Comparison of ENCODE assay signal across 9 cellular contexts in genomic region chr19:50478901-50479715, GRCh38. TPM values are rescaled to one million over a fixed set of nuclear protein-coding genes. Genes with fewer than 3 reads are reported as not detected.
DNase-seq lines count a peak whose midpoint lies in the region; ATAC-seq and TF ChIP-seq lines count a peak whose summit lies in the region.
"Had no signal": no experiment of that assay in that cellular context is flagged by ENCODE, and none has a peak within 500 bp of the region (broad histone marks: within the 10 kb centered on the region; RNA-seq: fewer than 3 reads in every experiment).

No MANE protein-coding gene starts in this region.

- H3K27me3 ChIP-seq in heart left ventricle (no peaks in the 10 kb centered on the region), thyroid gland (no peaks in the 10 kb centered on the region)

- TF ChIP-seq POLR2A in heart left ventricle (IDR thresholded peaks at IDR 0.05) (no peak), thyroid gland (IDR thresholded peaks at IDR 0.05) (no peak)

- peaks cover 0 to 55% (median 43%) of the 10 kb centered on the region in 9 donors for H3K36me3 ChIP-seq in heart left ventricle
- H3K36me3 ChIP-seq in thyroid gland, result peaks cover 41 to 54% of the 10 kb centered on the region in 2 donors

- WGBS in heart left ventricle, 4 donors, result 77 to 82% (median 79%) methylated on average over 17 to 19 of the region's 19 CpGs
- 83 to 87% methylated on average over 17 of the region's 19 CpGs for WGBS in thyroid gland, 2 donors

- H3K4me3 ChIP-seq in heart left ventricle, result no peak overlapping the region
- no peak overlapping the region for H3K4me3 ChIP-seq in epithelial cell of proximal tubule (ENCODE audit: low read depth, low read length)
- no peak overlapping the region for H3K4me3 ChIP-seq in thyroid gland (replicated peaks in 1 of 3)

- TF ChIP-seq CTCF in heart left ventricle (IDR thresholded peaks at IDR 0.05) (peak; percentile 15 to 63 (median 44)), epithelial cell of proximal tubule (conservative IDR thresholded peaks at IDR 0.05; ENCODE audit: low read depth, low read length) (peak; percentile 53), omental fat pad (IDR thresholded peaks at IDR 0.05) (no peak), thyroid gland (IDR thresholded peaks at IDR 0.05) (no peak)

- H3K4me1 ChIP-seq in heart left ventricle (peaks cover 7 to 30% (median 14%) of the 10 kb centered on the region in 12 donors), thyroid gland (peaks cover 10 to 17% of the 10 kb centered on the region in 2 donors)

- intact Hi-C loops in heart left ventricle (cut with DNase I), result loop anchor here in 2 of 10 donors (5.0 kb wide), 1 partner anchor 112 kb away; the partner anchor contains the start of gene NAPSA (in 2 of the 2)
- intact Hi-C loops in left ventricle myocardium superior (cut with micrococcal nuclease), result no loop called here
- intact Hi-C loops in thyroid gland (cut with DNase I), result loop anchor here (5.0 kb wide), 1 partner anchor 33 kb away; the partner anchor contains the start of genes ASPDH and JOSD2

- H3K9me3 ChIP-seq in heart left ventricle (no peaks in the 10 kb centered on the region), thyroid gland (no peaks in the 10 kb centered on the region)

- DNase-seq in heart left ventricle, result peak in 1 of 5 donors; percentile 50
- DNase-seq in left ventricle myocardium superior, result no peak
- peak; percentile 22 for DNase-seq in NCI-H69 (lab: John Stamatoyannopoulos, UW)
- no peak for DNase-seq in epithelial cell of proximal tubule (ENCODE audit: low read depth)
- DNase-seq in superior temporal gyrus (ENCODE audit: extremely low spot score), result peak; percentile 31
- DNase-seq in omental fat pad (ENCODE audit: low spot score), result no peak
- DNase-seq in CD1c-positive myeloid dendritic cell (ENCODE audit: extremely low spot score), result no peak
- no peak for DNase-seq in thyroid gland

- no peak for ATAC-seq in heart left ventricle
- ATAC-seq in left ventricle myocardium superior, result no peak
- no peak for ATAC-seq in omental fat pad (ENCODE audit: low FRiP score)

- H3K27ac ChIP-seq in heart left ventricle (no peak overlapping the region), thyroid gland (no peak overlapping the region)

RNA-seq across cellular contexts. Expression of gene GARIN5A, which starts 2.5 kb away (rescaled TPM):
- total RNA-seq in heart left ventricle, result 1 to 10 TPM in 6 of 9 donors, under 1 TPM in 3; 0.51 to 6.4 (median 1.6) TPM
- 1 to 10 TPM; 1.1 to 3.0 TPM for polyA plus RNA-seq in heart left ventricle
- 1.2 TPM for total RNA-seq in left ventricle myocardium superior
- 0.69 and 2.2 TPM in 2 replicates for total RNA-seq in epithelial cell of proximal tubule
- 1 to 10 TPM in 1 of 4 donors, not detected in 3; 1.1 TPM for total RNA-seq in omental fat pad
- 1 to 10 TPM; 1.4 to 8.1 (median 5.0) TPM for total RNA-seq in thyroid gland

RNA-seq across cellular contexts. Expression of gene EMC10, which starts 2.8 kb away (rescaled TPM):
- total RNA-seq in heart left ventricle, result 100 to 1,000 TPM in 4 of 9 donors, 10 to 100 TPM in 5; 72.8 to 138 (median 91.1) TPM
- polyA plus RNA-seq in heart left ventricle, result 100 to 1,000 TPM in 1 of 2 donors, 10 to 100 TPM in 1; 95.3 to 108 TPM
- 79.5 TPM for total RNA-seq in left ventricle myocardium superior
- 123 and 185 TPM in 2 replicates for total RNA-seq in epithelial cell of proximal tubule
- 10 to 100 TPM; 41.6 to 52.1 (median 47.5) TPM for total RNA-seq in omental fat pad
- 100 to 1,000 TPM; 139 to 250 (median 214) TPM for total RNA-seq in thyroid gland

RNA-seq across cellular contexts. Expression of gene JOSD2, which starts 31.9 kb away (rescaled TPM):
- total RNA-seq in heart left ventricle (10 to 100 TPM; 18.7 to 43.8 (median 29.5) TPM), left ventricle myocardium superior (35.2 TPM), epithelial cell of proximal tubule (16.1 and 36.4 TPM in 2 replicates), omental fat pad (10 to 100 TPM; 20.4 to 32.0 (median 23.0) TPM), thyroid gland (10 to 100 TPM; 23.9 to 49.5 (median 41.3) TPM)
- 10 to 100 TPM; 47.7 to 49.7 TPM for polyA plus RNA-seq in heart left ventricle

RNA-seq across cellular contexts. Expression of gene ASPDH, which starts 34.6 kb away (rescaled TPM):
- not detected for total RNA-seq in heart left ventricle
- not detected for polyA plus RNA-seq in heart left ventricle
- total RNA-seq in left ventricle myocardium superior, result not detected
- not detected in 2 replicates for total RNA-seq in epithelial cell of proximal tubule
- not detected for total RNA-seq in omental fat pad
- not detected for total RNA-seq in thyroid gland
- polyA plus RNA-seq: neural cell had no signal

RNA-seq across cellular contexts. Expression of gene MYBPC2, which starts 46.4 kb away (rescaled TPM):
- total RNA-seq in heart left ventricle, result under 1 TPM in 3 of 9 donors, not detected in 6; 0.09 to 0.35 (median 0.28) TPM
- polyA plus RNA-seq in heart left ventricle, result not detected
- 0.12 TPM for total RNA-seq in left ventricle myocardium superior
- total RNA-seq in epithelial cell of proximal tubule, result not detected in 2 replicates
- under 1 TPM in 2 of 4 donors, not detected in 2; 0.09 to 0.12 TPM for total RNA-seq in omental fat pad
- total RNA-seq in thyroid gland, result under 1 TPM in 1 of 4 donors, not detected in 3; 0.13 TPM
- polyA plus RNA-seq: neural cell had no signal

Comparison
In these comparisons a context has a peak if more than half of its experiments do, and no peak if none do; other contexts are left out.
1. DNase-seq: peak in NCI-H69 (single experiment) and superior temporal gyrus (single experiment); none in left ventricle myocardium superior (single experiment), epithelial cell of proximal tubule (single experiment), omental fat pad (single experiment), CD1c-positive myeloid dendritic cell (single experiment) and thyroid gland (0 of 2).
2. CTCF ChIP-seq: peak in heart left ventricle (12 of 12) and epithelial cell of proximal tubule (single experiment); none in omental fat pad (0 of 3) and thyroid gland (0 of 6).